17 cellular contexts compared by ENCODE assay signal in the genomic region with DNA sequence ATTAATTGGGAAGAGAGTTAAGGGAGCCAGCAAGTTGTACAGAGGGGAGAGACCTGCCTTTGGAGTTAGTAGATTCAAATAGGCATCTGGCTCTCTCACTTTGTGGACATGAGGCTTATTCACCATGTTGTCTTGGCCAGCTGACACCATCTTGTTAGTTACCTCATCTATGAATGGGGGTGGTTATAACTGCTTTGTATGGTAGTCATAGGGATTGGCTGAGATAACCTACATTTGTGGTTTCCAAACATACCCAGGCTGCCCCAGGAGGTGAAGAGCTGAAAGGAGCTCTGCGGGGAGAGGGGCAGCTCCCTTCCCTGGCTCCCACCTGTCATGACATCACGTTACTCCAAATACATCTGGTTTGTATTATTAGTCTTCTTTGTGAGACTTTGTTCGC.
A peak's percentile ranks its signal among the peaks of the same experiment; 100 is the strongest.
DNase-seq lines count a peak whose midpoint lies in the region; FAIRE-seq and TF ChIP-seq lines count a peak whose summit lies in the region.
"Had no signal": no experiment of that assay in that cellular context is flagged by ENCODE, and none has a peak within 500 bp of the region (broad histone marks: within the 10 kb centered on the region; RNA-seq: fewer than 3 reads in every experiment).

No MANE protein-coding gene starts in this region.

- FAIRE-seq in GM12891 (lab: Jason Lieb, UNC), result no peak
- FAIRE-seq: A549 had no signal

- DNase-seq in NCI-H748 (lab: John Stamatoyannopoulos, UW; ENCODE audit: unreplicated experiment) (peak; percentile 37), NCI-H748 treated with DMSO at 0.1 percent for 48 hours (lab: John Stamatoyannopoulos, UW) (no peak), NCI-H146 (lab: John Stamatoyannopoulos, UW) (peak; percentile 93), astrocyte of the cerebellum (ENCODE audit: low read depth) (peak; percentile 76), stromal cell of bone marrow (ENCODE audit: low read depth) (peak; percentile 46), NCI-H2196 (lab: John Stamatoyannopoulos, UW; ENCODE audit: unreplicated experiment) (no peak), GM12891 (ENCODE audit: insufficient read length, low spot score) (no peak), COR-L47 (lab: John Stamatoyannopoulos, UW) (no peak)
- DNase-seq: CD4-positive, alpha-beta T cell; DND-41; GF-D8; H7; NCI-H1436; NCI-H510A treated with DMSO at 0.1 percent for 48 hours; PC-9; SK-N-SH had no signal

- no peak for TF ChIP-seq CTCF in astrocyte of the cerebellum (IDR thresholded peaks at IDR 0.05; ENCODE audit: low read depth, low read length, missing control alignments)

- in situ Hi-C loops in astrocyte of the cerebellum (cut with HindIII; ENCODE audit: low sequenced_read_pairs), result no loop called here

- H3K4me3 ChIP-seq in astrocyte of the cerebellum (ENCODE audit: low read depth, low read length), result no peak overlapping the region
- H3K4me3 ChIP-seq: A549, PC-9 had no signal

- no peak for TF ChIP-seq POLR2A in GM12891 (IDR thresholded peaks at IDR 0.05; ENCODE audit: low read depth, low read length)

TF ChIP-seq in GM12891, 5 proteins besides CTCF, POLR2A, EP300 and RAD21:
- TF ChIP-seq PAX5 (IDR thresholded peaks at IDR 0.05; ENCODE audit: insufficient read depth, low read length, severe bottlenecking), result no peak
- TF ChIP-seq POLR2AphosphoS5 (IDR thresholded peaks at IDR 0.05; ENCODE audit: low read depth, low read length), result no peak
- no peak for TF ChIP-seq SPI1 (IDR thresholded peaks at IDR 0.05; ENCODE audit: low read depth, low read length)
- TF ChIP-seq POU2F2 (IDR thresholded peaks at IDR 0.05; ENCODE audit: low read depth, low read length), result no peak
- no peak for TF ChIP-seq TAF1 (IDR thresholded peaks at IDR 0.05; ENCODE audit: low read depth, low read length)

Comparison
In these comparisons a context has a peak if more than half of its experiments do, and no peak if none do; other contexts are left out.
1. DNase-seq: peak in NCI-H748 (single experiment), NCI-H146 (single experiment), astrocyte of the cerebellum (single experiment) and stromal cell of bone marrow (single experiment); none in NCI-H748 treated with DMSO at 0.1 percent for 48 hours (single experiment), NCI-H2196 (single experiment), GM12891 (single experiment) and COR-L47 (single experiment).